1 cellular context compared by ENCODE assay signal in the genomic region with DNA sequence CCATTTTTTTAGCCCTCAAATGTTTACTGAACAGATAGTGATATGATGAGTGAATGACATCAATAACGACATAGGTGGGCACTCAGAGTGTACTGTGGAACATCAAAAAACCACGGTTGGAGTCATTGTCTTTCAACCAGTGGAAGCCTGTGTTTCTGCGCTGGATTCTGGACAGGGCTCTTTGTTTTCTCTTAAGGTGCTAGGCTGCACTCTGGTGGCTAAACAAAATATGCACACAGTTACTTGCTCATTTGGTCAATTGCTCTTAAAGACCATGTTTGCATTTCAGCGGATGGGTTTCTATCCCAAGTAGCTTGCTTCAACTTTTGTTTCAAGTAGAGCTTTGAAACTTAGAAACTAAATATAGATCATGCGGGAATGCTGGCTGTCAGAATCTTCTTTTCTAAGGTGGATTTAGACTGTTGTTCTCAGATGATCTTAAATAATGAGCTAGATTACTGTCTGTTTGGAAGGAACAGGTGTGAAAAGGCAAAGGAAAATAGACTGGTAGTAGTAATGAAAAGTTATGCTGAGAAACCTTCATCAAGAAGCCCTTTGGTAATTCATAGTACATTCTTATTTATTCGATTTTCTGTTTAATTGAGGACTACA.
TF ChIP-seq lines count a peak whose summit lies in the region.

No MANE protein-coding gene starts in this region.

TF ChIP-seq in HepG2, 621 proteins besides CTCF, POLR2A, EP300 and RAD21 (continued from another document):
- TF ChIP-seq GMEB2 (CRISPR knock-in tag; IDR thresholded peaks at IDR 0.05; ENCODE audit: low read depth) (no peak), ZNF577 (CRISPR knock-in tag; IDR thresholded peaks at IDR 0.05; ENCODE audit: borderline replicate concordance, low read depth) (no peak), ZNF644 (CRISPR knock-in tag; IDR thresholded peaks at IDR 0.05; ENCODE audit: low read depth) (no peak)
